8 cellular contexts compared by ENCODE assay signal in genomic region chr22:22884010-22884887, GRCh38. TPM values are rescaled to one million over a fixed set of nuclear protein-coding genes. Genes with fewer than 3 reads are reported as not detected.
A peak's percentile ranks its signal among the peaks of the same experiment; 100 is the strongest.
DNase-seq lines count a peak whose midpoint lies in the region; ATAC-seq and TF ChIP-seq lines count a peak whose summit lies in the region.

No MANE protein-coding gene starts in this region.

- H3K27me3 ChIP-seq in prostate gland (replicated peaks; ENCODE audit: insufficient read depth), result no peaks in the 10 kb centered on the region

- H3K9me3 ChIP-seq in prostate gland, result no peaks in the 10 kb centered on the region

- TF ChIP-seq POLR2A in prostate gland (IDR thresholded peaks at IDR 0.05), result no peak

- no peak overlapping the region for H3K4me3 ChIP-seq in prostate gland

- no peaks in the 10 kb centered on the region for H3K4me1 ChIP-seq in prostate gland (replicated peaks)

- peak; percentile 19 to 63 (median 43) for DNase-seq in NCI-H1417 (lab: John Stamatoyannopoulos, UW)
- DNase-seq in NCI-H1417 treated with DMSO at 0.1 percent for 48 hours (lab: John Stamatoyannopoulos, UW), result no peak
- peak; percentile 50 for DNase-seq in KG1 (lab: John Stamatoyannopoulos, UW)
- peak; percentile 26 for DNase-seq in SIG-M5 (lab: John Stamatoyannopoulos, UW)
- DNase-seq in activated T-helper 9 cell treated with anti-CD3 and anti-CD28 coated beads, Interleukin-2, amount 50 U/mL, for 16 hours (ENCODE audit: low read depth), result peak; percentile 26
- DNase-seq in germinal center (ENCODE audit: low spot score), result peak; percentile 79
- DNase-seq in prostate gland (ENCODE audit: low spot score), result no peak

- H3K27ac ChIP-seq in prostate gland, result no peak overlapping the region

- no peaks in the 10 kb centered on the region for H3K36me3 ChIP-seq in prostate gland

- 46% methylated on average over 3 of the region's 3 CpGs for WGBS in prostate gland

- peak in 3 of 4 experiments; percentile 36 to 51 (median 44) for TF ChIP-seq CTCF in prostate gland (IDR thresholded peaks at IDR 0.05)

- ATAC-seq in HG03139 (IDR thresholded peaks at IDR 0.05; ENCODE audit: unreplicated experiment), result no peak

- intact Hi-C loops in prostate gland (cut with DNase I), result no loop called here

RNA-seq across cellular contexts. Expression of gene IGLL5, which starts 3.4 kb away (rescaled TPM):
- total RNA-seq in prostate gland, result not detected

Comparison
In these comparisons a context has a peak if more than half of its experiments do, and no peak if none do; other contexts are left out.
1. DNase-seq: peak in NCI-H1417 (3 of 3), KG1 (single experiment), SIG-M5 (single experiment), activated T-helper 9 cell treated with anti-CD3 and anti-CD28 coated beads, Interleukin-2, amount 50 U/mL, for 16 hours (single experiment) and germinal center (single experiment); none in NCI-H1417 treated with DMSO at 0.1 percent for 48 hours (single experiment) and prostate gland (single experiment).